Comparison of ENCODE assay signal across 8 cellular contexts in genomic region chr14:58298880-58299664, GRCh38. TPM values are rescaled to one million over a fixed set of nuclear protein-coding genes. Genes with fewer than 3 reads are reported as not detected.
DNase-seq lines count a peak whose midpoint lies in the region; ATAC-seq, FAIRE-seq and TF ChIP-seq lines count a peak whose summit lies in the region.

No MANE protein-coding gene starts in this region.

- peaks cover 0 to 27% (median 12%) of the 10 kb centered on the region in 5 donors for H3K36me3 Mint-ChIP-seq in naive thymus-derived CD4-positive, alpha-beta T cell

- DNase-seq in AG09309 (ENCODE audit: low read depth) = no peak
- DNase-seq in GM19239 (ENCODE audit: insufficient read length, low spot score) = no peak
- peak; percentile 54 for DNase-seq in NAMALWA (ENCODE audit: low spot score)
- DNase-seq in activated T-helper 1 cell treated with Interleukin-2 at 50 U/mL for 16 hours (ENCODE audit: low read depth) = peak; percentile 25
- no peak for DNase-seq in fibroblast of mammary gland (ENCODE audit: low read depth)
- DNase-seq in naive thymus-derived CD4-positive, alpha-beta T cell = peak; percentile 8 to 62 (median 32)
- no peak for DNase-seq in thoracic aorta (ENCODE audit: low spot score)
- DNase-seq in T1000 (lab: John Stamatoyannopoulos, UW) = no peak

- TF ChIP-seq CTCF in AG09309 (IDR thresholded peaks at IDR 0.05; ENCODE audit: control insufficient read depth, insufficient read depth, low read depth, low read length, missing control alignments) = no peak
- no peak for TF ChIP-seq CTCF in fibroblast of mammary gland (conservative IDR thresholded peaks at IDR 0.05; ENCODE audit: control insufficient read depth, insufficient read depth, low read depth, low read length)
- TF ChIP-seq CTCF in thoracic aorta (IDR thresholded peaks at IDR 0.05) = no peak

- no peaks in the 10 kb centered on the region for H3K27me3 ChIP-seq in naive thymus-derived CD4-positive, alpha-beta T cell (ENCODE audit: control insufficient read depth in 2 of 2, insufficient read depth in 2 of 2, low read length in 2 of 2)
- no peaks in the 10 kb centered on the region for H3K27me3 ChIP-seq in thoracic aorta (replicated peaks; ENCODE audit: insufficient read depth)

- POLR2A ChIA-PET in naive thymus-derived CD4-positive, alpha-beta T cell (lab: Charles Lee) = interaction anchor here (0.9 to 5.5 kb wide), 27 partner anchors 9 to 1950 kb away, joined by 3 to 63 read pairs (median 11); partner anchors contain the start of genes ACTR10, KIAA0586, PPM1A and PSMA3

- H3K27ac Mint-ChIP-seq in naive thymus-derived CD4-positive, alpha-beta T cell = peak overlapping the region; percentile 83 to 96 (median 94)

- H3K4me1 ChIP-seq in naive thymus-derived CD4-positive, alpha-beta T cell (ENCODE audit: control insufficient read depth in 2 of 2, insufficient read depth in 2 of 2, low read length in 2 of 2) = peaks cover 17 to 23% of the 10 kb centered on the region in 2 donors
- H3K4me1 ChIP-seq in thoracic aorta (ENCODE audit: control insufficient read depth in 1 of 2, low read depth in 2 of 2) = peaks cover 11 to 29% of the 10 kb centered on the region in 2 donors

- no peaks in the 10 kb centered on the region for H3K9me3 ChIP-seq in naive thymus-derived CD4-positive, alpha-beta T cell (ENCODE audit: control insufficient read depth in 2 of 3, low read length in 3 of 3)
- H3K9me3 ChIP-seq in thoracic aorta = no peaks in the 10 kb centered on the region

- H3K27me3 Mint-ChIP-seq in naive thymus-derived CD4-positive, alpha-beta T cell = no peaks in the 10 kb centered on the region

- H3K4me3 Mint-ChIP-seq in naive thymus-derived CD4-positive, alpha-beta T cell = peak overlapping the region in 8 of 10 donors; percentile 89 to 99 (median 97)

- CTCF ChIA-PET in naive thymus-derived CD4-positive, alpha-beta T cell (lab: Charles Lee) = interaction anchor here (0.7 kb wide), 1 partner anchor 129 kb away, joined by 3 read pairs; the partner anchor contains the start of genes KIAA0586 and TIMM9

- H3K27ac ChIP-seq in naive thymus-derived CD4-positive, alpha-beta T cell (ENCODE audit: low read depth, low read length) = peak overlapping the region; percentile 75
- H3K27ac ChIP-seq in thoracic aorta = peak overlapping the region; percentile 83 to 92

- peak; percentile 1 for ATAC-seq in naive thymus-derived CD4-positive, alpha-beta T cell
- ATAC-seq in thoracic aorta (ENCODE audit: insufficient number of reproducible peaks, low FRiP score, low read depth) = no peak

- no peaks in the 10 kb centered on the region for H3K9me3 Mint-ChIP-seq in naive thymus-derived CD4-positive, alpha-beta T cell

- intact Hi-C loops in naive thymus-derived CD4-positive, alpha-beta T cell (cut with micrococcal nuclease) = loop anchor here (1.0 to 5.0 kb wide), 20 partner anchors 11 to 1950 kb away; partner anchors contain the start of genes DAAM1 (in 2 of the 2), KIAA0586 (in 2 of the 2), PSMA3 (in 2 of the 2) and TIMM9 (in 2 of the 2)

- peak; percentile 42 for FAIRE-seq in GM19239 (lab: Jason Lieb, UNC)

- H3K4me1 Mint-ChIP-seq in naive thymus-derived CD4-positive, alpha-beta T cell = peaks cover 29 to 62% (median 54%) of the 10 kb centered on the region in 7 donors

- peaks cover 0 to 24% (median 0%) of the 10 kb centered on the region in 3 experiments for H3K36me3 ChIP-seq in naive thymus-derived CD4-positive, alpha-beta T cell (ENCODE audit: control insufficient read depth in 2 of 3, insufficient read depth in 3 of 3, low read length in 3 of 3)
- H3K36me3 ChIP-seq in thoracic aorta = peaks cover 10% of the 10 kb centered on the region

- peak overlapping the region; percentile 70 for H3K4me3 ChIP-seq in AG09309 (ENCODE audit: control insufficient read depth, low read depth, low read length)
- peak overlapping the region; percentile 94 for H3K4me3 ChIP-seq in fibroblast of mammary gland (ENCODE audit: control insufficient read depth, low read depth, low read length)
- peak overlapping the region; percentile 91 for H3K4me3 ChIP-seq in naive thymus-derived CD4-positive, alpha-beta T cell (ENCODE audit: low read length)
- H3K4me3 ChIP-seq in thoracic aorta = peak overlapping the region; percentile 79

RNA-seq across cellular contexts. Expression of gene ARID4A, which starts 0.7 kb away (rescaled TPM):
- total RNA-seq in naive thymus-derived CD4-positive, alpha-beta T cell = 10 to 100 TPM; 29.0 to 79.2 (median 73.3) TPM
- 10 to 100 TPM; 25.7 to 34.5 TPM for polyA plus RNA-seq in naive thymus-derived CD4-positive, alpha-beta T cell
- 10 to 100 TPM; 10.4 to 38.0 TPM for total RNA-seq in thoracic aorta

RNA-seq across cellular contexts. Expression of gene PSMA3, which starts 54.4 kb away (rescaled TPM):
- 100 to 1,000 TPM in 2 of 5 experiments, 10 to 100 TPM in 3; 76.5 to 357 (median 97.1) TPM for total RNA-seq in naive thymus-derived CD4-positive, alpha-beta T cell
- 100 to 1,000 TPM; 161 to 163 TPM for polyA plus RNA-seq in naive thymus-derived CD4-positive, alpha-beta T cell
- 10 to 100 TPM; 91.5 to 93.0 TPM for total RNA-seq in thoracic aorta

Comparison
In these comparisons a context has a peak if more than half of its experiments do, and no peak if none do; other contexts are left out.
1. DNase-seq: peak in NAMALWA (single experiment), activated T-helper 1 cell treated with Interleukin-2 at 50 U/mL for 16 hours (single experiment) and naive thymus-derived CD4-positive, alpha-beta T cell (9 of 9); none in AG09309 (single experiment), GM19239 (single experiment), fibroblast of mammary gland (single experiment), thoracic aorta (single experiment) and T1000 (single experiment).
2. Peak in every context shown above with its lines, with median percentiles within 50 percentile points of each other: H3K4me3 ChIP-seq.